23 cellular contexts compared by ENCODE assay signal in genomic region chr6:119603501-119603900, GRCh38.
"Had no signal": no experiment of that assay in that cellular context is flagged by ENCODE, and none has a peak within 500 bp of the region (broad histone marks: within the 10 kb centered on the region; RNA-seq: fewer than 3 reads in every experiment).

No MANE protein-coding gene starts in this region.

- H3K27me3 ChIP-seq: esophagus squamous epithelium, neutrophil, spleen, stomach, transverse colon had no signal

- H3K27ac Mint-ChIP-seq: dendritic cell treated with granulocyte-macrophage colony-stimulating factor and Interleukin-4, amounts not matched to agents 40 ng/mL and 50 ng/mL, for 4 days; effector memory CD8-positive, alpha-beta T cell; immature natural killer cell; naive B cell; nephron; stimulated activated naive B cell treated with anti-CD40 and anti-IgM and Interleukin-4, amounts not matched to agents 10 μg/mL and 1 μg/mL and 100 μg/mL, for 72 hours had no signal

- H3K27ac ChIP-seq: esophagus squamous epithelium, neutrophil, spleen, stomach, thoracic aorta, transverse colon had no signal

- H3K9me3 ChIP-seq: esophagus squamous epithelium, neutrophil, spleen, stomach, thoracic aorta, transverse colon had no signal

- DNase-seq: effector memory CD8-positive, alpha-beta T cell; esophagus squamous epithelium; foreskin fibroblast; immature natural killer cell; left colon; left ventricle myocardium superior; mesendoderm; naive B cell; posterior cingulate gyrus; spleen; stimulated activated CD4-positive, alpha-beta T cell treated with anti-CD3 and anti-CD28 coated beads, Interleukin-2, amount 100 ng/mL, for 24 hours; stimulated activated CD4-positive, alpha-beta T cell treated with anti-CD3 and anti-CD28 coated beads, Interleukin-4, amount 100 ng/mL, for 4 hours; stimulated activated naive B cell treated with anti-CD40 and anti-IgM and Interleukin-4, amounts not matched to agents 10 μg/mL and 1 μg/mL and 100 μg/mL, for 72 hours; stomach; substantia nigra; transverse colon had no signal

- H3K27me3 Mint-ChIP-seq: dendritic cell treated with granulocyte-macrophage colony-stimulating factor and Interleukin-4, amounts not matched to agents 40 ng/mL and 50 ng/mL, for 4 days; effector memory CD8-positive, alpha-beta T cell; naive B cell; stimulated activated naive B cell treated with anti-CD40 and anti-IgM and Interleukin-4, amounts not matched to agents 10 μg/mL and 1 μg/mL and 100 μg/mL, for 72 hours had no signal

- H3K4me3 Mint-ChIP-seq: dendritic cell treated with granulocyte-macrophage colony-stimulating factor and Interleukin-4, amounts not matched to agents 40 ng/mL and 50 ng/mL, for 4 days; effector memory CD8-positive, alpha-beta T cell; immature natural killer cell; naive B cell; nephron; stimulated activated naive B cell treated with anti-CD40 and anti-IgM and Interleukin-4, amounts not matched to agents 10 μg/mL and 1 μg/mL and 100 μg/mL, for 72 hours had no signal

- H3K9me3 Mint-ChIP-seq: dendritic cell treated with granulocyte-macrophage colony-stimulating factor and Interleukin-4, amounts not matched to agents 40 ng/mL and 50 ng/mL, for 4 days; effector memory CD8-positive, alpha-beta T cell; immature natural killer cell; naive B cell; nephron; stimulated activated naive B cell treated with anti-CD40 and anti-IgM and Interleukin-4, amounts not matched to agents 10 μg/mL and 1 μg/mL and 100 μg/mL, for 72 hours had no signal

- H3K4me3 ChIP-seq: esophagus squamous epithelium, lung, spleen, stomach, thoracic aorta, transverse colon had no signal

- FAIRE-seq: colon had no signal

- H3K36me3 ChIP-seq: esophagus squamous epithelium, neutrophil, spleen, stomach, thoracic aorta, transverse colon had no signal

- ATAC-seq: effector memory CD8-positive, alpha-beta T cell; left colon; left ventricle myocardium superior; sciatic nerve; stimulated activated naive B cell treated with anti-CD40 and anti-IgM and Interleukin-4, amounts not matched to agents 10 μg/mL and 1 μg/mL and 100 μg/mL, for 72 hours had no signal

- H3K4me1 Mint-ChIP-seq: immature natural killer cell; naive B cell; nephron; stimulated activated naive B cell treated with anti-CD40 and anti-IgM and Interleukin-4, amounts not matched to agents 10 μg/mL and 1 μg/mL and 100 μg/mL, for 72 hours had no signal

- H3K36me3 Mint-ChIP-seq: immature natural killer cell; naive B cell; stimulated activated naive B cell treated with anti-CD40 and anti-IgM and Interleukin-4, amounts not matched to agents 10 μg/mL and 1 μg/mL and 100 μg/mL, for 72 hours had no signal

- H3K4me1 ChIP-seq: esophagus squamous epithelium, spleen, stomach, transverse colon had no signal
